ENCODE assay signal across 19 cellular contexts in the genomic region with DNA sequence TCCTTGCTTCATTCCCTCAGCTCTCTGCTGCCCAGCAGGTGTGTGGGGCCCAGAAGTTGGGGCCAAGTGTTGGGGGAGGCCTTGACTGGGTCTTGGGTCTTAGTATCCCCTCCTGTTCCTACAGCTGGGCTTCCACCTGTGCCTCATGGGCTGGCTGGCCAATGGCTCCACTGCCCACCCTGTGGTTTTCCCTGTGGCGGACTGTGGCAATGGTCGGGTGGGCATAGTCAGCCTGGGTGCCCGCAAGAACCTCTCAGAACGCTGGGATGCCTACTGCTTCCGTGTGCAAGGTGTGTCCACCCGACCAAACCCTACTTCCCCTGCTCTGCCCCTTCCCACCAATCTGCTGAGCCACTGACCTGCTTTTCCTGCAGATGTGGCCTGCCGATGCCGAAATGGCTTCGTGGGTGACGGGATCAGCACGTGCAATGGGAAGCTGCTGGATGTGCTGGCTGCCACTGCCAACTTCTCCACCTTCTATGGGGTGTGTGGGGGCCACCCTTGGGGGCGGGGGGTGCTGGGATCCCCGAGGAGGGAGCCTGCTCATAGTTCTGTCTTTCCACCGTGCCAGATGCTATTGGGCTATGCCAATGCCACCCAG. TPM values are rescaled to one million over a fixed set of nuclear protein-coding genes. Genes with fewer than 3 reads are reported as not detected.
A peak's percentile ranks its signal among the peaks of the same experiment; 100 is the strongest.
DNase-seq lines count a peak whose midpoint lies in the region; ATAC-seq and TF ChIP-seq lines count a peak whose summit lies in the region.
"Had no signal": no experiment of that assay in that cellular context is flagged by ENCODE, and none has a peak within 500 bp of the region (broad histone marks: within the 10 kb centered on the region; RNA-seq: fewer than 3 reads in every experiment).

No MANE protein-coding gene starts in this region.

- DNase-seq in RWPE2 (ENCODE audit: low spot score) (peak; percentile 51), glutamatergic neuron (peak; percentile 16), lower lobe of right lung (peak; percentile 37), upper lobe of right lung (peak; percentile 52), NCI-H2196 (lab: John Stamatoyannopoulos, UW; ENCODE audit: unreplicated experiment) (no peak), coronary artery (ENCODE audit: low spot score) (no peak)
- no peak for DNase-seq in activated T-helper 2 cell treated with anti-CD3 and anti-CD28 coated beads, Interferon-gamma antibody, Interleukin-2, Interleukin-4, amounts not matched to agents 10 μg/mL and 5 μg/mL and 100 μg/mL, durations not matched to agents 14 hours and 24 hours and 36 hours (ENCODE audit: low spot score)
- DNase-seq: ACHN, DMS79 treated with DMSO at 0.1 percent for 48 hours, MV-4-11, NCI-H1694 treated with DMSO at 0.1 percent for 48 hours, NCI-H226, NCI-H524 treated with DMSO at 0.1 percent for 48 hours, PC-3, RPMI8226 had no signal

- H3K27me3 Mint-ChIP-seq in glutamatergic neuron (ENCODE audit: unreplicated experiment) = peaks cover 6% of the 10 kb centered on the region
- H3K27me3 Mint-ChIP-seq in activated T-helper 2 cell treated with anti-CD3 and anti-CD28 coated beads, Interferon-gamma antibody, Interleukin-2, Interleukin-4, amounts not matched to agents 10 μg/mL and 5 μg/mL and 100 μg/mL, durations not matched to agents 14 hours and 24 hours and 36 hours (ENCODE audit: low read depth) = no peaks in the 10 kb centered on the region

- intact Hi-C loops in lower lobe of right lung (cut with DNase I) = no loop called here
- intact Hi-C loops in upper lobe of right lung (cut with DNase I) = loop anchor here (10.0 kb wide), 1 partner anchor 48 kb away; no protein-coding TSS in a partner anchor
- intact Hi-C loops in activated T-helper 2 cell treated with anti-CD3 and anti-CD28 coated beads, Interferon-gamma antibody, Interleukin-2, Interleukin-4, amounts not matched to agents 10 μg/mL and 5 μg/mL and 100 μg/mL, durations not matched to agents 14 hours and 24 hours and 36 hours (cut with micrococcal nuclease) = no loop called here

- no peaks in the 10 kb centered on the region for H3K27me3 ChIP-seq in RWPE2 (ENCODE audit: insufficient read depth, poor library complexity, severe bottlenecking)
- no peaks in the 10 kb centered on the region for H3K27me3 ChIP-seq in lower lobe of right lung (ENCODE audit: low read depth)
- no peaks in the 10 kb centered on the region for H3K27me3 ChIP-seq in upper lobe of right lung

- no peak overlapping the region for H3K27ac Mint-ChIP-seq in glutamatergic neuron (ENCODE audit: unreplicated experiment)
- H3K27ac Mint-ChIP-seq in activated T-helper 2 cell treated with anti-CD3 and anti-CD28 coated beads, Interferon-gamma antibody, Interleukin-2, Interleukin-4, amounts not matched to agents 10 μg/mL and 5 μg/mL and 100 μg/mL, durations not matched to agents 14 hours and 24 hours and 36 hours = no peak overlapping the region

- H3K9me3 Mint-ChIP-seq in glutamatergic neuron (ENCODE audit: unreplicated experiment) = peaks cover 5% of the 10 kb centered on the region
- no peaks in the 10 kb centered on the region for H3K9me3 Mint-ChIP-seq in activated T-helper 2 cell treated with anti-CD3 and anti-CD28 coated beads, Interferon-gamma antibody, Interleukin-2, Interleukin-4, amounts not matched to agents 10 μg/mL and 5 μg/mL and 100 μg/mL, durations not matched to agents 14 hours and 24 hours and 36 hours

- H3K9me3 ChIP-seq in RWPE2 (ENCODE audit: severe bottlenecking) = no peaks in the 10 kb centered on the region
- no peaks in the 10 kb centered on the region for H3K9me3 ChIP-seq in lower lobe of right lung
- H3K9me3 ChIP-seq in upper lobe of right lung = no peaks in the 10 kb centered on the region
- H3K9me3 ChIP-seq: HAP-1 had no signal

- H3K4me3 ChIP-seq in RWPE2 (ENCODE audit: severe bottlenecking) (no peak overlapping the region), lower lobe of right lung (no peak overlapping the region), upper lobe of right lung (no peak overlapping the region), coronary artery (no peak overlapping the region)
- H3K4me3 ChIP-seq: HAP-1 had no signal

- H3K27ac ChIP-seq in RWPE2 (ENCODE audit: poor library complexity, severe bottlenecking) (no peak overlapping the region), lower lobe of right lung (no peak overlapping the region), upper lobe of right lung (no peak overlapping the region), coronary artery (peak overlapping the region in 1 of 2 donors; percentile 94)
- H3K27ac ChIP-seq: C4-2B, KMS-11 had no signal

- H3K4me1 ChIP-seq in RWPE2 (ENCODE audit: insufficient read depth, poor library complexity, severe bottlenecking) = peaks cover 17% of the 10 kb centered on the region
- peaks cover 34% of the 10 kb centered on the region for H3K4me1 ChIP-seq in lower lobe of right lung
- H3K4me1 ChIP-seq in upper lobe of right lung = peaks cover 34% of the 10 kb centered on the region
- H3K4me1 ChIP-seq: HAP-1 had no signal

- H3K36me3 Mint-ChIP-seq in glutamatergic neuron (ENCODE audit: unreplicated experiment) = no peaks in the 10 kb centered on the region
- H3K36me3 Mint-ChIP-seq in activated T-helper 2 cell treated with anti-CD3 and anti-CD28 coated beads, Interferon-gamma antibody, Interleukin-2, Interleukin-4, amounts not matched to agents 10 μg/mL and 5 μg/mL and 100 μg/mL, durations not matched to agents 14 hours and 24 hours and 36 hours (ENCODE audit: low read depth) = peaks cover 5% of the 10 kb centered on the region

- H3K36me3 ChIP-seq in RWPE2 (ENCODE audit: low read depth) (peaks cover 32% of the 10 kb centered on the region), lower lobe of right lung (peaks cover 58% of the 10 kb centered on the region), upper lobe of right lung (peaks cover 24% of the 10 kb centered on the region)

- no peak overlapping the region for H3K4me3 Mint-ChIP-seq in glutamatergic neuron (ENCODE audit: unreplicated experiment)
- H3K4me3 Mint-ChIP-seq in activated T-helper 2 cell treated with anti-CD3 and anti-CD28 coated beads, Interferon-gamma antibody, Interleukin-2, Interleukin-4, amounts not matched to agents 10 μg/mL and 5 μg/mL and 100 μg/mL, durations not matched to agents 14 hours and 24 hours and 36 hours (ENCODE audit: low read depth) = no peak overlapping the region

- ATAC-seq in RWPE2 (ENCODE audit: low read depth) (no peak), lower lobe of right lung (no peak), upper lobe of right lung (no peak)
- ATAC-seq: PC-3 had no signal

- no peak for TF ChIP-seq CTCF in RWPE2 (IDR thresholded peaks at IDR 0.05; ENCODE audit: poor library complexity, severe bottlenecking)
- no peak for TF ChIP-seq CTCF in glutamatergic neuron (IDR thresholded peaks at IDR 0.05; ENCODE audit: partially characterized antibody, unreplicated experiment)
- no peak for TF ChIP-seq CTCF in lower lobe of right lung (IDR thresholded peaks at IDR 0.05)
- no peak for TF ChIP-seq CTCF in upper lobe of right lung (IDR thresholded peaks at IDR 0.05)
- no peak for TF ChIP-seq CTCF in coronary artery (IDR thresholded peaks at IDR 0.05)

- peaks cover 6% of the 10 kb centered on the region for H3K4me1 Mint-ChIP-seq in glutamatergic neuron (ENCODE audit: low read depth, unreplicated experiment)
- no peaks in the 10 kb centered on the region for H3K4me1 Mint-ChIP-seq in activated T-helper 2 cell treated with anti-CD3 and anti-CD28 coated beads, Interferon-gamma antibody, Interleukin-2, Interleukin-4, amounts not matched to agents 10 μg/mL and 5 μg/mL and 100 μg/mL, durations not matched to agents 14 hours and 24 hours and 36 hours (ENCODE audit: low read depth)

RNA-seq across cellular contexts. Expression of a gene that starts 10.9 kb away (rescaled TPM):
- 308 TPM for total RNA-seq in glutamatergic neuron (ENCODE audit: unreplicated experiment)
- 28.5 TPM for total RNA-seq in lower lobe of right lung
- 39.7 TPM for total RNA-seq in upper lobe of right lung
- 77.9 and 88.4 TPM in 2 replicates for total RNA-seq in activated T-helper 2 cell treated with anti-CD3 and anti-CD28 coated beads, Interferon-gamma antibody, Interleukin-2, Interleukin-4, amounts not matched to agents 10 μg/mL and 5 μg/mL and 100 μg/mL, durations not matched to agents 14 hours and 24 hours and 36 hours

RNA-seq across cellular contexts. Expression of a gene that starts 13.7 kb away (rescaled TPM):
- total RNA-seq in glutamatergic neuron (ENCODE audit: unreplicated experiment) (13.7 TPM), lower lobe of right lung (16.3 TPM), upper lobe of right lung (16.6 TPM)
- total RNA-seq in activated T-helper 2 cell treated with anti-CD3 and anti-CD28 coated beads, Interferon-gamma antibody, Interleukin-2, Interleukin-4, amounts not matched to agents 10 μg/mL and 5 μg/mL and 100 μg/mL, durations not matched to agents 14 hours and 24 hours and 36 hours = 12.5 and 16.4 TPM in 2 replicates

RNA-seq across cellular contexts. Expression of a gene that starts 27.6 kb away (rescaled TPM):
- total RNA-seq in glutamatergic neuron (ENCODE audit: unreplicated experiment) = 6.3 TPM
- 133 TPM for total RNA-seq in lower lobe of right lung
- 152 TPM for total RNA-seq in upper lobe of right lung
- 0.07 TPM in 1 of 2 replicates, not detected in the other for total RNA-seq in activated T-helper 2 cell treated with anti-CD3 and anti-CD28 coated beads, Interferon-gamma antibody, Interleukin-2, Interleukin-4, amounts not matched to agents 10 μg/mL and 5 μg/mL and 100 μg/mL, durations not matched to agents 14 hours and 24 hours and 36 hours
- total RNA-seq: SK-MEL-5 had no signal

Comparison
In these comparisons a context has a peak if more than half of its experiments do, and no peak if none do; other contexts are left out.
1. DNase-seq: peak in RWPE2 (single experiment), glutamatergic neuron (single experiment), lower lobe of right lung (single experiment) and upper lobe of right lung (single experiment); none in NCI-H2196 (single experiment), coronary artery (single experiment) and activated T-helper 2 cell treated with anti-CD3 and anti-CD28 coated beads, Interferon-gamma antibody, Interleukin-2, Interleukin-4, amounts not matched to agents 10 μg/mL and 5 μg/mL and 100 μg/mL, durations not matched to agents 14 hours and 24 hours and 36 hours (single experiment).
2. RNA of a gene that starts 27.6 kb away (total RNA-seq): 152 TPM in upper lobe of right lung (single experiment) and 133 TPM in lower lobe of right lung (single experiment); 6.3 TPM in glutamatergic neuron (single experiment) and 0.07 TPM in activated T-helper 2 cell treated with anti-CD3 and anti-CD28 coated beads, Interferon-gamma antibody, Interleukin-2, Interleukin-4, amounts not matched to agents 10 μg/mL and 5 μg/mL and 100 μg/mL, durations not matched to agents 14 hours and 24 hours and 36 hours; every median in the first group is over 10 times any median in the second.